28 cellular contexts compared by ENCODE assay signal in genomic region chr13:83824561-83824960, GRCh38. TPM values are rescaled to one million over a fixed set of nuclear protein-coding genes. Genes with fewer than 3 reads are reported as not detected.
"Had no signal": no experiment of that assay in that cellular context is flagged by ENCODE, and none has a peak within 500 bp of the region (broad histone marks: within the 10 kb centered on the region; RNA-seq: fewer than 3 reads in every experiment).

No MANE protein-coding gene starts in this region.

- H3K4me3 Mint-ChIP-seq: activated CD4-positive, alpha-beta memory T cell treated with anti-CD3 and anti-CD28 coated beads, Interleukin-2, amount 10 ng/mL, durations not matched to agents 7 days and 5 days; activated CD4-positive, alpha-beta T cell treated with anti-CD3 and anti-CD28 coated beads for 36 hours; activated naive CD4-positive, alpha-beta T cell treated with anti-CD3 and anti-CD28 coated beads, Interleukin-2, amount 10 ng/mL, durations not matched to agents 7 days and 5 days; activated naive CD8-positive, alpha-beta T cell treated with anti-CD3 and anti-CD28 coated beads for 36 hours; activated T-cell treated with anti-CD3 and anti-CD28 coated beads, Interleukin-2, amount 50 U/mL, for 72 hours; IgD-negative memory B cell; T-cell had no signal

- H3K27ac Mint-ChIP-seq: activated CD4-positive, alpha-beta memory T cell treated with anti-CD3 and anti-CD28 coated beads, Interleukin-2, amount 10 ng/mL, durations not matched to agents 7 days and 5 days; activated CD4-positive, alpha-beta T cell treated with anti-CD3 and anti-CD28 coated beads for 36 hours; activated naive CD4-positive, alpha-beta T cell treated with anti-CD3 and anti-CD28 coated beads, Interleukin-2, amount 10 ng/mL, durations not matched to agents 7 days and 5 days; activated naive CD8-positive, alpha-beta T cell treated with anti-CD3 and anti-CD28 coated beads for 36 hours; activated T-cell treated with anti-CD3 and anti-CD28 coated beads, Interleukin-2, amount 50 U/mL, for 72 hours; activated T-helper 2 cell treated with anti-CD3 and anti-CD28 coated beads, Interferon-gamma antibody, Interleukin-2, Interleukin-4, amounts not matched to agents 10 μg/mL and 5 μg/mL and 100 μg/mL, durations not matched to agents 14 hours and 24 hours and 36 hours; IgD-negative memory B cell; T-cell had no signal

- H3K4me1 ChIP-seq: Peyer's patch had no signal

- H3K27me3 ChIP-seq: Peyer's patch had no signal

- H3K27ac ChIP-seq: Peyer's patch, RWPE1, VCaP had no signal

- H3K4me1 Mint-ChIP-seq: activated CD4-positive, alpha-beta memory T cell treated with anti-CD3 and anti-CD28 coated beads, Interleukin-2, amount 10 ng/mL, durations not matched to agents 7 days and 5 days; activated CD4-positive, alpha-beta T cell treated with anti-CD3 and anti-CD28 coated beads for 36 hours; activated naive CD4-positive, alpha-beta T cell treated with anti-CD3 and anti-CD28 coated beads, Interleukin-2, amount 10 ng/mL, durations not matched to agents 7 days and 5 days; activated naive CD8-positive, alpha-beta T cell treated with anti-CD3 and anti-CD28 coated beads for 36 hours; IgD-negative memory B cell; T-cell had no signal

- ATAC-seq: activated CD4-positive, alpha-beta T cell treated with anti-CD3 and anti-CD28 coated beads for 36 hours; activated T-cell treated with anti-CD3 and anti-CD28 coated beads, Interleukin-2, amount 50 U/mL, for 72 hours; T-cell had no signal

- H3K4me3 ChIP-seq: Peyer's patch had no signal

- H3K9me3 Mint-ChIP-seq: activated CD4-positive, alpha-beta memory T cell treated with anti-CD3 and anti-CD28 coated beads, Interleukin-2, amount 10 ng/mL, durations not matched to agents 7 days and 5 days; activated naive CD8-positive, alpha-beta T cell treated with anti-CD3 and anti-CD28 coated beads for 36 hours; activated T-cell treated with anti-CD3 and anti-CD28 coated beads, Interleukin-2, amount 50 U/mL, for 72 hours had no signal

- H3K36me3 Mint-ChIP-seq: activated naive CD4-positive, alpha-beta T cell treated with anti-CD3 and anti-CD28 coated beads, Interleukin-2, amount 10 ng/mL, durations not matched to agents 7 days and 5 days; activated naive CD8-positive, alpha-beta T cell treated with anti-CD3 and anti-CD28 coated beads for 36 hours; IgD-negative memory B cell; T-cell had no signal

- DNase-seq: activated CD4-positive, alpha-beta memory T cell treated with anti-CD3 and anti-CD28 coated beads, Interleukin-2, amount 10 ng/mL, durations not matched to agents 7 days and 5 days; activated CD4-positive, alpha-beta T cell treated with anti-CD3 and anti-CD28 coated beads for 36 hours; activated CD4-positive, alpha-beta T cell treated with anti-CD3 and anti-CD28 coated beads, Interleukin-2, amount 50 U/mL, for 1 hour; activated gamma-delta T cell treated with Interleukin-2 at 50 U/mL for 16 hours; activated naive CD4-positive, alpha-beta T cell treated with anti-CD3 and anti-CD28 coated beads, Interleukin-2, amount 10 ng/mL, durations not matched to agents 7 days and 5 days; activated naive CD8-positive, alpha-beta T cell treated with anti-CD3 and anti-CD28 coated beads for 36 hours; activated T-cell treated with anti-CD3 and anti-CD28 coated beads, Interleukin-2, amount 50 U/mL, for 72 hours; KG1; NCI-H1092 treated with DMSO at 0.1 percent for 48 hours; NCI-H1417 treated with DMSO at 0.1 percent for 48 hours; NCI-H1694; NCI-H2029; NCI-H2107; NCI-H2171 treated with DMSO at 0.1 percent for 48 hours; NCI-H226; NCI-H526 treated with DMSO at 0.1 percent for 48 hours; NCI-H82; Peyer's patch; SHP77 treated with DMSO at 0.1 percent for 48 hours; T-helper 2 cell; T1000 had no signal

- H3K36me3 ChIP-seq: Peyer's patch had no signal

RNA-seq across cellular contexts. Expression of gene SLITRK1, which starts 57.7 kb away (rescaled TPM):
- total RNA-seq: activated CD4-positive, alpha-beta memory T cell treated with anti-CD3 and anti-CD28 coated beads, Interleukin-2, amount 10 ng/mL, durations not matched to agents 7 days and 5 days; activated CD4-positive, alpha-beta T cell treated with anti-CD3 and anti-CD28 coated beads for 36 hours; activated CD8-positive, alpha-beta memory T cell treated with anti-CD3 and anti-CD28 coated beads for 36 hours; activated naive CD8-positive, alpha-beta T cell treated with anti-CD3 and anti-CD28 coated beads for 36 hours; activated T-cell treated with anti-CD3 and anti-CD28 coated beads, Interleukin-2, amount 50 U/mL, for 72 hours; activated T-helper 2 cell treated with anti-CD3 and anti-CD28 coated beads, Interferon-gamma antibody, Interleukin-2, Interleukin-4, amounts not matched to agents 10 μg/mL and 5 μg/mL and 100 μg/mL, durations not matched to agents 14 hours and 24 hours and 36 hours; NCI-H460; Peyer's patch; T-cell had no signal
